ENCODE assay signal across 2 cellular contexts in genomic region chr12:76123301-76124212, GRCh38.
TF ChIP-seq lines count a peak whose summit lies in the region.

No MANE protein-coding gene starts in this region.

TF ChIP-seq in HCT116, 20 proteins besides CTCF, POLR2A, EP300 and RAD21 (continued from another document):
- TF ChIP-seq FOSL1 (IDR thresholded peaks at IDR 0.05; ENCODE audit: low read depth), result no peak
- no peak for TF ChIP-seq CEBPB (IDR thresholded peaks at IDR 0.05; ENCODE audit: low read depth)
- no peak for TF ChIP-seq SRF (IDR thresholded peaks at IDR 0.05; ENCODE audit: low read depth)
- no peak for TF ChIP-seq TCF7L2 (IDR thresholded peaks at IDR 0.05; ENCODE audit: borderline replicate concordance, extremely low read depth, insufficient read depth, insufficient read length)
- TF ChIP-seq MAX (IDR thresholded peaks at IDR 0.05), result no peak
- TF ChIP-seq EGR1 (IDR thresholded peaks at IDR 0.05; ENCODE audit: low read depth), result no peak

TF ChIP-seq in HepG2, 621 proteins besides CTCF, POLR2A, EP300 and RAD21 (continued from another document):
- TF ChIP-seq ARID2 (CRISPR knock-in tag; IDR thresholded peaks at IDR 0.05; ENCODE audit: borderline replicate concordance) (no peak), CBX1 (IDR thresholded peaks at IDR 0.05; ENCODE audit: low read depth) (no peak), ZNF775 (CRISPR knock-in tag; IDR thresholded peaks at IDR 0.05; ENCODE audit: borderline replicate concordance) (no peak), HINFP (CRISPR knock-in tag; IDR thresholded peaks at IDR 0.05; ENCODE audit: low read depth) (no peak), ZNF749 (CRISPR knock-in tag; IDR thresholded peaks at IDR 0.05; ENCODE audit: borderline replicate concordance) (no peak), MLLT10 (CRISPR knock-in tag; IDR thresholded peaks at IDR 0.05) (no peak), ONECUT2 (CRISPR knock-in tag; IDR thresholded peaks at IDR 0.05) (no peak), MXD3 (CRISPR knock-in tag; IDR thresholded peaks at IDR 0.05) (no peak)
